In genomic region chr1:32701951-32702598, GRCh38 we compare ENCODE assay signal across 7 cellular contexts. TPM values are rescaled to one million over a fixed set of nuclear protein-coding genes. Genes with fewer than 3 reads are reported as not detected.
DNase-seq lines count a peak whose midpoint lies in the region; ATAC-seq, FAIRE-seq and TF ChIP-seq lines count a peak whose summit lies in the region.

No MANE protein-coding gene starts in this region.

- peak overlapping the region; percentile 88 for H3K4me2 ChIP-seq in parathyroid adenoma (ENCODE audit: low read length)

- no peak for FAIRE-seq in GM12892 (lab: Jason Lieb, UNC)

- no peak for TF ChIP-seq POLR2A in GM12892 (IDR thresholded peaks at IDR 0.05; ENCODE audit: low read depth, low read length)

- CTCF ChIA-PET in HEK293 (lab: Yijun Ruan, JAX): interaction anchor here (0.8 to 0.9 kb wide), 2 partner anchors 11 to 71 kb away, joined by 3 to 5 read pairs; no protein-coding TSS in a partner anchor

- peak overlapping the region; percentile 41 for H3K4me3 ChIP-seq in HEK293 (ENCODE audit: low read depth, low read length)
- H3K4me3 ChIP-seq in parathyroid adenoma (ENCODE audit: low read depth, low read length): peak overlapping the region; percentile 56

- H3K36me3 Mint-ChIP-seq in T-helper 17 cell (ENCODE audit: low read depth): peaks cover 7% of the 10 kb centered on the region

- H3K9me3 ChIP-seq in HEK293 (ENCODE audit: control insufficient read depth, insufficient read depth, low read depth, low read length): no peaks in the 10 kb centered on the region
- no peaks in the 10 kb centered on the region for H3K9me3 ChIP-seq in T-helper 17 cell (ENCODE audit: control insufficient read depth, low read length, poor library complexity, severe bottlenecking)
- H3K9me3 ChIP-seq in parathyroid adenoma (ENCODE audit: control insufficient read depth, low read length): no peaks in the 10 kb centered on the region

- H3K36me3 ChIP-seq in HEK293 (ENCODE audit: control insufficient read depth in 2 of 2, insufficient read depth in 1 of 2, low read length in 2 of 2) (no peaks in the 10 kb centered on the region), parathyroid adenoma (ENCODE audit: control insufficient read depth, insufficient read depth, low read length) (no peaks in the 10 kb centered on the region)

- TF ChIP-seq CTCF in HEK293 (tag by site-specific recombination; IDR thresholded peaks at IDR 0.05) (no peak), parathyroid adenoma (IDR thresholded peaks at IDR 0.05) (no peak)

- DNase-seq in T-helper 17 cell: no peak
- DNase-seq in glomerular visceral epithelial cell (ENCODE audit: extremely low spot score): peak; percentile 43
- no peak for DNase-seq in GM12892 (ENCODE audit: insufficient read length)

- no peak overlapping the region for H3K27ac Mint-ChIP-seq in T-helper 17 cell

- peaks cover 6% of the 10 kb centered on the region for H3K4me1 Mint-ChIP-seq in T-helper 17 cell

- H2AFZ ChIP-seq in parathyroid adenoma: peak overlapping the region; percentile 66

- no peak for ATAC-seq in T-helper 17 cell
- ATAC-seq in HG03432 (IDR thresholded peaks at IDR 0.05; ENCODE audit: unreplicated experiment): no peak
- ATAC-seq in HG03521 (IDR thresholded peaks at IDR 0.05; ENCODE audit: unreplicated experiment): no peak

- H3K4me1 ChIP-seq in HEK293 (ENCODE audit: control insufficient read depth, insufficient read depth, low read length): peaks cover 7% of the 10 kb centered on the region
- peaks cover 2% of the 10 kb centered on the region for H3K4me1 ChIP-seq in parathyroid adenoma

- H3K9ac ChIP-seq in parathyroid adenoma: no peak overlapping the region

- POLR2A ChIA-PET in HEK293 (lab: Yijun Ruan, JAX): interaction anchor here (1.1 to 1.7 kb wide), 4 partner anchors 10 to 51 kb away, joined by 3 to 8 read pairs (median 4); partner anchors contain the start of gene RBBP4

- H3K27me3 Mint-ChIP-seq in T-helper 17 cell: peaks cover 54% of the 10 kb centered on the region

- no peaks in the 10 kb centered on the region for H3K79me2 ChIP-seq in parathyroid adenoma

- H3K4me3 Mint-ChIP-seq in T-helper 17 cell: peak overlapping the region; percentile 55

- H3K27me3 ChIP-seq in parathyroid adenoma (ENCODE audit: control insufficient read depth, insufficient read depth, low read length): no peaks in the 10 kb centered on the region

- no peak overlapping the region; the same call in 1 of the 2 replicates for H3K27ac ChIP-seq in HEK293 (ENCODE audit: extremely low read depth, low read depth, low read length)
- H3K27ac ChIP-seq in parathyroid adenoma: peak overlapping the region; percentile 29

TF ChIP-seq in HEK293, 187 proteins besides CTCF, POLR2A, EP300 and RAD21 (continues in another document):
- TF ChIP-seq ZNF792 (tag by site-specific recombination; IDR thresholded peaks at IDR 0.05) (no peak), SETDB1 (IDR thresholded peaks at IDR 0.05; ENCODE audit: insufficient read length, low read length) (no peak), SALL2 (tag by site-specific recombination; IDR thresholded peaks at IDR 0.05; ENCODE audit: borderline replicate concordance) (no peak), ZNF341 (tag by site-specific recombination; IDR thresholded peaks at IDR 0.05; ENCODE audit: low read depth) (peak; percentile 39), ZNF10 (tag by site-specific recombination; IDR thresholded peaks at IDR 0.05) (no peak), SCRT2 (tag by site-specific recombination; IDR thresholded peaks at IDR 0.05) (no peak), PRDM2 (tag by site-specific recombination; IDR thresholded peaks at IDR 0.05; ENCODE audit: borderline replicate concordance) (no peak), TSHZ1 (tag by site-specific recombination; IDR thresholded peaks at IDR 0.05; ENCODE audit: borderline replicate concordance) (no peak), YY2 (tag by site-specific recombination; IDR thresholded peaks at IDR 0.05) (no peak), ZSCAN4 (tag by site-specific recombination; IDR thresholded peaks at IDR 0.05) (no peak), ZSCAN16 (tag by site-specific recombination; IDR thresholded peaks at IDR 0.05) (no peak), ZFP41 (tag by site-specific recombination; IDR thresholded peaks at IDR 0.05; ENCODE audit: borderline replicate concordance) (no peak), ZNF76 (tag by site-specific recombination; IDR thresholded peaks at IDR 0.05; ENCODE audit: borderline replicate concordance, low read depth) (no peak), ZNF416 (tag by site-specific recombination; IDR thresholded peaks at IDR 0.05) (no peak), ZNF768 (tag by site-specific recombination; IDR thresholded peaks at IDR 0.05) (no peak)

RNA-seq across cellular contexts. Expression of gene SYNC, which starts 0.5 kb away (rescaled TPM):
- not detected for total RNA-seq in T-helper 17 cell
- polyA plus RNA-seq in GM12892 (2012; ENCODE audit: missing spikeins): not detected

RNA-seq across cellular contexts. Expression of gene RBBP4, which starts 51.1 kb away (rescaled TPM):
- total RNA-seq in T-helper 17 cell: 100 to 1,000 TPM; 130 to 152 TPM
- polyA plus RNA-seq in GM12892 (2012; ENCODE audit: missing spikeins): 258 TPM

RNA-seq across cellular contexts. Expression of gene ZBTB8OS, which starts 51.7 kb away (rescaled TPM):
- 10 to 100 TPM; 40.5 to 41.9 TPM for total RNA-seq in T-helper 17 cell
- 161 TPM for polyA plus RNA-seq in GM12892 (2012; ENCODE audit: missing spikeins)
